8 cellular contexts compared by ENCODE assay signal in genomic region chr17:81403671-81404534, GRCh38. TPM values are rescaled to one million over a fixed set of nuclear protein-coding genes. Genes with fewer than 3 reads are reported as not detected.
DNase-seq lines count a peak whose midpoint lies in the region; ATAC-seq and TF ChIP-seq lines count a peak whose summit lies in the region.
"Had no signal": no experiment of that assay in that cellular context is flagged by ENCODE, and none has a peak within 500 bp of the region (broad histone marks: within the 10 kb centered on the region; RNA-seq: fewer than 3 reads in every experiment).

No MANE protein-coding gene starts in this region.

- no peak overlapping the region for H3K4me3 ChIP-seq in duodenal mucosa (ENCODE audit: low read depth in 1 of 2, low read length in 2 of 2)
- peak overlapping the region; percentile 26 to 55 for H3K4me3 ChIP-seq in muscle layer of colon (ENCODE audit: low read depth in 1 of 2, low read length in 2 of 2)
- H3K4me3 ChIP-seq in upper lobe of left lung, result peak overlapping the region in 3 of 4 donors; percentile 10 to 36 (median 27)

- TF ChIP-seq EP300 in upper lobe of left lung (IDR thresholded peaks at IDR 0.05), result no peak

- no peak for ATAC-seq in upper lobe of left lung (ENCODE audit: low FRiP score in 2 of 2)

- TF ChIP-seq CTCF in upper lobe of left lung (IDR thresholded peaks at IDR 0.05), result no peak

- H3K9ac ChIP-seq in duodenal mucosa (ENCODE audit: low read depth in 1 of 2, low read length in 2 of 2) (no peak overlapping the region), muscle layer of colon (ENCODE audit: low read length) (peak overlapping the region; percentile 25)

- H3K4me1 ChIP-seq in duodenal mucosa (ENCODE audit: control insufficient read depth in 1 of 2, insufficient read depth in 2 of 2, low read length in 2 of 2), result peaks cover 9 to 24% of the 10 kb centered on the region in 2 donors
- H3K4me1 ChIP-seq in muscle layer of colon (ENCODE audit: insufficient read depth, low read length), result peaks cover 56% of the 10 kb centered on the region
- peaks cover 42 to 67% (median 47%) of the 10 kb centered on the region in 4 donors for H3K4me1 ChIP-seq in upper lobe of left lung

- H3K27ac ChIP-seq in duodenal mucosa (ENCODE audit: low read depth, low read length), result peak overlapping the region; percentile 61
- H3K27ac ChIP-seq in muscle layer of colon (ENCODE audit: low read depth, low read length), result peak overlapping the region; percentile 83
- peak overlapping the region; percentile 79 to 99 (median 96) for H3K27ac ChIP-seq in upper lobe of left lung

- TF ChIP-seq POLR2A in upper lobe of left lung (IDR thresholded peaks at IDR 0.05), result no peak

- H3K27me3 ChIP-seq in duodenal mucosa (ENCODE audit: control insufficient read depth in 1 of 2, insufficient read depth in 2 of 2, low read length in 2 of 2) (peaks cover 0 to 5% of the 10 kb centered on the region in 2 donors), muscle layer of colon (ENCODE audit: control insufficient read depth in 1 of 2, insufficient read depth in 2 of 2, low read length in 2 of 2) (no peaks in the 10 kb centered on the region), upper lobe of left lung (no peaks in the 10 kb centered on the region)

- 56 to 60% methylated on average over 37 to 39 of the region's 39 CpGs for WGBS in upper lobe of left lung, 2 donors

- H3K36me3 ChIP-seq in duodenal mucosa (ENCODE audit: control insufficient read depth in 1 of 2, insufficient read depth in 2 of 2, low read length in 2 of 2), result no peaks in the 10 kb centered on the region
- no peaks in the 10 kb centered on the region for H3K36me3 ChIP-seq in muscle layer of colon (ENCODE audit: insufficient read depth, low read length)
- no peaks in the 10 kb centered on the region for H3K36me3 ChIP-seq in upper lobe of left lung

- H3K9me3 ChIP-seq in duodenal mucosa (ENCODE audit: control insufficient read depth in 1 of 2, low read length in 2 of 2), result no peaks in the 10 kb centered on the region
- no peaks in the 10 kb centered on the region for H3K9me3 ChIP-seq in muscle layer of colon (ENCODE audit: low read length)
- no peaks in the 10 kb centered on the region for H3K9me3 ChIP-seq in upper lobe of left lung

- DNase-seq in NCI-H69 (lab: John Stamatoyannopoulos, UW), result peak; percentile 59
- DNase-seq in upper lobe of left lung, result peak in 1 of 2 donors; percentile 88
- DNase-seq in NK-92 treated with Interleukin-12 subunit alpha and Interleukin-12 subunit beta, amount 100 ng/mL, for 24 hours (lab: John Stamatoyannopoulos, UW), result no peak
- DNase-seq in Ammon's horn (ENCODE audit: low spot score), result no peak
- no peak for DNase-seq in activated T-cell treated with anti-CD3 and anti-CD28 coated beads for 4 hours

RNA-seq across cellular contexts. Expression of gene BAHCC1, which starts 8.6 kb away (rescaled TPM):
- 10 to 100 TPM in 5 of 6 donors, 1 to 10 TPM in 1; 8.2 to 81.7 (median 21.0) TPM for total RNA-seq in upper lobe of left lung
- total RNA-seq: activated CD8-positive, alpha-beta memory T cell treated with anti-CD3 and anti-CD28 coated beads for 36 hours had no signal

Comparison
In these comparisons a context has a peak if more than half of its experiments do, and no peak if none do; other contexts are left out.
1. H3K4me3 ChIP-seq: peak in muscle layer of colon (2 of 2) and upper lobe of left lung (3 of 4); none in duodenal mucosa (0 of 2).
2. Peak in every context shown above with its lines, with median percentiles within 50 percentile points of each other: H3K27ac ChIP-seq.